Comparison of ENCODE assay signal across 8 cellular contexts in genomic region chr20:50189681-50190250, GRCh38. TPM values are rescaled to one million over a fixed set of nuclear protein-coding genes. Genes with fewer than 3 reads are reported as not detected.
DNase-seq lines count a peak whose midpoint lies in the region; ATAC-seq and TF ChIP-seq lines count a peak whose summit lies in the region.

No MANE protein-coding gene starts in this region.

- H3K27ac ChIP-seq in heart right ventricle, result peak overlapping the region; percentile 96 to 99 (median 99)

- POLR2A ChIA-PET in activated CD8-positive, alpha-beta T cell treated with anti-CD3 and anti-CD28 coated beads, Interleukin-2, amount 10 ng/mL, durations not matched to agents 7 days and 5 days (lab: Charles Lee), result interaction anchor here (0.8 kb wide), 1 partner anchor 273 kb away, joined by 3 read pairs; no protein-coding TSS in a partner anchor

- peaks cover 0 to 27% (median 0%) of the 10 kb centered on the region in 9 donors for H3K36me3 ChIP-seq in heart right ventricle

- intact Hi-C loops in heart right ventricle (cut with DNase I), result loop anchor here (1.0 to 10.0 kb wide), 23 partner anchors 78 to 558 kb away; no protein-coding TSS in a partner anchor

- peak overlapping the region; percentile 43 for H3K27ac Mint-ChIP-seq in activated CD8-positive, alpha-beta T cell treated with anti-CD3 and anti-CD28 coated beads, Interleukin-2, amount 10 ng/mL, durations not matched to agents 7 days and 5 days

- DNase-seq in activated T-cell treated with anti-CD3 and anti-CD28 coated beads for 1 hour (ENCODE audit: low read depth), result peak; percentile 32
- no peak for DNase-seq in activated T-cell treated with anti-CD3 and anti-CD28 coated beads, Interleukin-2, amount 50 U/mL, for 48 hours
- peak; percentile 39 for DNase-seq in activated CD8-positive, alpha-beta T cell treated with anti-CD3 and anti-CD28 coated beads, Interleukin-2, amount 10 ng/mL, durations not matched to agents 7 days and 5 days
- peak in 1 of 2 donors; percentile 57 for DNase-seq in heart right ventricle
- DNase-seq in skeletal muscle cell (ENCODE audit: low read depth), result no peak
- DNase-seq in NCI-H1105 (lab: John Stamatoyannopoulos, UW), result no peak

- H3K9me3 ChIP-seq in heart right ventricle, result no peaks in the 10 kb centered on the region

- H3K27me3 ChIP-seq in heart right ventricle, result peaks cover 0 to 9% (median 0%) of the 10 kb centered on the region in 7 donors

- H3K4me1 ChIP-seq in heart right ventricle, result peaks cover 6 to 34% (median 23%) of the 10 kb centered on the region in 9 donors

- CTCF ChIA-PET in activated CD8-positive, alpha-beta T cell treated with anti-CD3 and anti-CD28 coated beads, Interleukin-2, amount 10 ng/mL, durations not matched to agents 7 days and 5 days (lab: Charles Lee), result interaction anchor here (0.9 to 8.7 kb wide), 8 partner anchors 20 to 386 kb away, joined by 3 to 144 read pairs (median 6); no protein-coding TSS in a partner anchor

- no peak for ATAC-seq in activated CD8-positive, alpha-beta T cell treated with anti-CD3 and anti-CD28 coated beads, Interleukin-2, amount 10 ng/mL, durations not matched to agents 7 days and 5 days
- ATAC-seq in heart right ventricle, result peak in 2 of 8 donors; percentile 2 to 43
- no peak for ATAC-seq in HG03045 (IDR thresholded peaks at IDR 0.05; ENCODE audit: unreplicated experiment)
- no peak for ATAC-seq in HG03354 (IDR thresholded peaks at IDR 0.05; ENCODE audit: poor library complexity, severe bottlenecking, unreplicated experiment)

- no peaks in the 10 kb centered on the region for H3K9me3 Mint-ChIP-seq in activated CD8-positive, alpha-beta T cell treated with anti-CD3 and anti-CD28 coated beads, Interleukin-2, amount 10 ng/mL, durations not matched to agents 7 days and 5 days (ENCODE audit: insufficient read depth)

- H3K4me1 Mint-ChIP-seq in activated CD8-positive, alpha-beta T cell treated with anti-CD3 and anti-CD28 coated beads, Interleukin-2, amount 10 ng/mL, durations not matched to agents 7 days and 5 days (ENCODE audit: low read depth), result peaks cover 24% of the 10 kb centered on the region

- WGBS in heart right ventricle, 2 donors, result 38 to 41% methylated on average over 29 of the region's 29 CpGs

- peak overlapping the region in 8 of 10 donors; percentile 80 to 96 (median 90) for H3K4me3 ChIP-seq in heart right ventricle
- H3K4me3 ChIP-seq in skeletal muscle cell (ENCODE audit: low read depth, low read length), result peak overlapping the region; percentile 7

- TF ChIP-seq CTCF in heart right ventricle (IDR thresholded peaks at IDR 0.05), result no peak

- H3K36me3 Mint-ChIP-seq in activated CD8-positive, alpha-beta T cell treated with anti-CD3 and anti-CD28 coated beads, Interleukin-2, amount 10 ng/mL, durations not matched to agents 7 days and 5 days (ENCODE audit: low read depth), result peaks cover 16% of the 10 kb centered on the region

- peak overlapping the region; percentile 53 for H3K4me3 Mint-ChIP-seq in activated CD8-positive, alpha-beta T cell treated with anti-CD3 and anti-CD28 coated beads, Interleukin-2, amount 10 ng/mL, durations not matched to agents 7 days and 5 days

- peaks cover 12% of the 10 kb centered on the region for H3K27me3 Mint-ChIP-seq in activated CD8-positive, alpha-beta T cell treated with anti-CD3 and anti-CD28 coated beads, Interleukin-2, amount 10 ng/mL, durations not matched to agents 7 days and 5 days (ENCODE audit: low read depth)

RNA-seq across cellular contexts. Expression of gene CEBPB, which starts 0.9 kb away (rescaled TPM):
- total RNA-seq in activated CD8-positive, alpha-beta T cell treated with anti-CD3 and anti-CD28 coated beads, Interleukin-2, amount 10 ng/mL, durations not matched to agents 7 days and 5 days, result 10 to 100 TPM; 28.8 to 32.0 TPM
- total RNA-seq in heart right ventricle, result 100 to 1,000 TPM in 1 of 10 donors, 10 to 100 TPM in 9; 28.9 to 104 (median 42.3) TPM
- 10 to 100 TPM; 20.9 to 44.1 TPM for polyA plus RNA-seq in heart right ventricle

RNA-seq across cellular contexts. Expression of gene PEDS1, which starts 36.2 kb away (rescaled TPM):
- 10 to 100 TPM; 28.7 to 30.2 TPM for total RNA-seq in activated CD8-positive, alpha-beta T cell treated with anti-CD3 and anti-CD28 coated beads, Interleukin-2, amount 10 ng/mL, durations not matched to agents 7 days and 5 days
- 10 to 100 TPM; 12.2 to 36.2 (median 19.4) TPM for total RNA-seq in heart right ventricle
- polyA plus RNA-seq in heart right ventricle, result 10 to 100 TPM; 31.1 to 40.2 TPM

Comparison
In these comparisons a context has a peak if more than half of its experiments do, and no peak if none do; other contexts are left out.
1. DNase-seq: peak in activated T-cell treated with anti-CD3 and anti-CD28 coated beads for 1 hour (single experiment) and activated CD8-positive, alpha-beta T cell treated with anti-CD3 and anti-CD28 coated beads, Interleukin-2, amount 10 ng/mL, durations not matched to agents 7 days and 5 days (single experiment); none in activated T-cell treated with anti-CD3 and anti-CD28 coated beads, Interleukin-2, amount 50 U/mL, for 48 hours (0 of 2), skeletal muscle cell (single experiment) and NCI-H1105 (single experiment).